11 cellular contexts compared by ENCODE assay signal in the genomic region with DNA sequence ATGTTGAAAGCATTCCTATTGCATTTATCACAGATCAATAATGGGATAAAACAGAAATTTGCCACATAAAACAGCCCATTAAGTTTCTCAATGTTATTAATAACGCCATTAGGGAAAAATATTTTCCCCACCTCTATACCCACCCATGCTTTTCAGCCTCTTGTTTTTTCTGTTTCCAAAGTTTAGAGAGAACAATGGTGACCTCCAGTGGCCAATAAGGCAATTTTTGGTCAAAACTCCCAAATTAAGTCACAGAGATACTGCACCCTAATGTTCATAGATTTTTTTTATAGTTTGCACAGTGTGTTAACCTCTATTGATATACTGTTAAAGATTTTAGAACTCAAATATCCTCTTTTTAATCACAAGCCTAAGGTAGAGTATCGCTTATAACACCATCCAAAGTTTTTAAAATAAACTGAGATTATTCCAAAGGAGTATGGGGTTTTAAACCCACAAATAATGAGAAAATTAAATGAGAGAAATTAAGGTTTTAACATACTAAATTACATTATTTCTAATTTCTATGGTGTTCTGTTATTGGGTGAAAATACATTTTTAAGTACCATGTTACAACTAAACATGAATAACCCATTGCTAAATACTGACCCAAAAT.
DNase-seq lines count a peak whose midpoint lies in the region; ATAC-seq and TF ChIP-seq lines count a peak whose summit lies in the region.
"Had no signal": no experiment of that assay in that cellular context is flagged by ENCODE, and none has a peak within 500 bp of the region (broad histone marks: within the 10 kb centered on the region; RNA-seq: fewer than 3 reads in every experiment).

No MANE protein-coding gene starts in this region.

- H3K4me3 Mint-ChIP-seq in glutamatergic neuron (ENCODE audit: unreplicated experiment) = no peak overlapping the region
- H3K4me3 Mint-ChIP-seq: activated naive CD4-positive, alpha-beta T cell treated with anti-CD3 and anti-CD28 coated beads, Interleukin-2, amount 50 U/mL, for 24 hours; naive thymus-derived CD4-positive, alpha-beta T cell had no signal

- TF ChIP-seq CTCF in A673 (conservative IDR thresholded peaks at IDR 0.05; ENCODE audit: low read depth, low read length) (peak; percentile 64), GM12873 (IDR thresholded peaks at IDR 0.05; ENCODE audit: insufficient read depth, low read depth, low read length, missing control alignments) (peak; percentile 49), glutamatergic neuron (IDR thresholded peaks at IDR 0.05; ENCODE audit: partially characterized antibody, unreplicated experiment) (peak; percentile 28)

- H3K27ac Mint-ChIP-seq in glutamatergic neuron (ENCODE audit: unreplicated experiment) = no peak overlapping the region
- H3K27ac Mint-ChIP-seq: activated naive CD4-positive, alpha-beta T cell treated with anti-CD3 and anti-CD28 coated beads, Interleukin-2, amount 50 U/mL, for 24 hours; naive thymus-derived CD4-positive, alpha-beta T cell had no signal

- H3K27ac ChIP-seq in A673 (ENCODE audit: low read depth, low read length, poor library complexity, severe bottlenecking) = no peak overlapping the region

- H3K36me3 ChIP-seq in A673 (ENCODE audit: insufficient read depth, low read length, poor library complexity, severe bottlenecking) = no peaks in the 10 kb centered on the region

- intact Hi-C loops in A673 (cut with micrococcal nuclease; ENCODE audit: unreplicated experiment) (no loop called here), Right ventricle myocardium superior (cut with DNase I) (no loop called here)

- no peaks in the 10 kb centered on the region for H3K27me3 ChIP-seq in A673 (replicated peaks; ENCODE audit: insufficient read depth, low read depth, low read length, poor library complexity)

- CTCF ChIA-PET in A673 (lab: Charles Lee) = no interaction called here

- POLR2A ChIA-PET in A673 (lab: Charles Lee; ENCODE audit: low non-redundant PET) = no interaction called here

- H3K36me3 Mint-ChIP-seq in glutamatergic neuron (ENCODE audit: unreplicated experiment) = no peaks in the 10 kb centered on the region
- H3K36me3 Mint-ChIP-seq: activated naive CD4-positive, alpha-beta T cell treated with anti-CD3 and anti-CD28 coated beads, Interleukin-2, amount 50 U/mL, for 24 hours; naive thymus-derived CD4-positive, alpha-beta T cell had no signal

- peak; percentile 39 for DNase-seq in A673 (ENCODE audit: low spot score)
- DNase-seq in RKO (ENCODE audit: low spot score) = peak; percentile 41
- no peak for DNase-seq in glutamatergic neuron
- no peak for DNase-seq in dedifferentiated amniotic fluid mesenchymal stem cell (ENCODE audit: extremely low spot score)
- no peak for DNase-seq in SKM-1 (lab: John Stamatoyannopoulos, UW; ENCODE audit: unreplicated experiment)
- DNase-seq in middle frontal gyrus (ENCODE audit: extremely low spot score, low spot score) = no peak
- DNase-seq in Right ventricle myocardium superior = no peak
- DNase-seq: naive thymus-derived CD4-positive, alpha-beta T cell; NCI-H2029 had no signal

- BruUV-seq in A673 (replicated peaks; lab: Mats Ljungman, UMichigan) = no TSS peak

- no peak for ATAC-seq in Right ventricle myocardium superior (ENCODE audit: poor library complexity)
- ATAC-seq: naive thymus-derived CD4-positive, alpha-beta T cell had no signal

- H3K4me1 Mint-ChIP-seq in glutamatergic neuron (ENCODE audit: low read depth, unreplicated experiment) = peaks cover 9% of the 10 kb centered on the region

- no peak overlapping the region for H3K4me3 ChIP-seq in A673 (ENCODE audit: low read depth, low read length, poor library complexity, severe bottlenecking)

- H3K9me3 ChIP-seq in A673 (ENCODE audit: low read depth, low read length, poor library complexity, severe bottlenecking) = no peaks in the 10 kb centered on the region

- H3K4me1 ChIP-seq in A673 (ENCODE audit: insufficient read depth, low read length, poor library complexity, severe bottlenecking) = no peaks in the 10 kb centered on the region

- no peaks in the 10 kb centered on the region for H3K9me3 Mint-ChIP-seq in glutamatergic neuron (ENCODE audit: unreplicated experiment)
- H3K9me3 Mint-ChIP-seq: activated naive CD4-positive, alpha-beta T cell treated with anti-CD3 and anti-CD28 coated beads, Interleukin-2, amount 50 U/mL, for 24 hours; naive thymus-derived CD4-positive, alpha-beta T cell had no signal

- no peaks in the 10 kb centered on the region for H3K27me3 Mint-ChIP-seq in glutamatergic neuron (ENCODE audit: unreplicated experiment)
- H3K27me3 Mint-ChIP-seq: activated naive CD4-positive, alpha-beta T cell treated with anti-CD3 and anti-CD28 coated beads, Interleukin-2, amount 50 U/mL, for 24 hours had no signal

Comparison
In these comparisons a context has a peak if more than half of its experiments do, and no peak if none do; other contexts are left out.
1. DNase-seq: peak in A673 (single experiment) and RKO (single experiment); none in glutamatergic neuron (single experiment), dedifferentiated amniotic fluid mesenchymal stem cell (single experiment), SKM-1 (single experiment), middle frontal gyrus (single experiment) and Right ventricle myocardium superior (single experiment).
2. Peak in every context shown above with its lines, with median percentiles within 50 percentile points of each other: CTCF ChIP-seq.